In the genomic region with DNA sequence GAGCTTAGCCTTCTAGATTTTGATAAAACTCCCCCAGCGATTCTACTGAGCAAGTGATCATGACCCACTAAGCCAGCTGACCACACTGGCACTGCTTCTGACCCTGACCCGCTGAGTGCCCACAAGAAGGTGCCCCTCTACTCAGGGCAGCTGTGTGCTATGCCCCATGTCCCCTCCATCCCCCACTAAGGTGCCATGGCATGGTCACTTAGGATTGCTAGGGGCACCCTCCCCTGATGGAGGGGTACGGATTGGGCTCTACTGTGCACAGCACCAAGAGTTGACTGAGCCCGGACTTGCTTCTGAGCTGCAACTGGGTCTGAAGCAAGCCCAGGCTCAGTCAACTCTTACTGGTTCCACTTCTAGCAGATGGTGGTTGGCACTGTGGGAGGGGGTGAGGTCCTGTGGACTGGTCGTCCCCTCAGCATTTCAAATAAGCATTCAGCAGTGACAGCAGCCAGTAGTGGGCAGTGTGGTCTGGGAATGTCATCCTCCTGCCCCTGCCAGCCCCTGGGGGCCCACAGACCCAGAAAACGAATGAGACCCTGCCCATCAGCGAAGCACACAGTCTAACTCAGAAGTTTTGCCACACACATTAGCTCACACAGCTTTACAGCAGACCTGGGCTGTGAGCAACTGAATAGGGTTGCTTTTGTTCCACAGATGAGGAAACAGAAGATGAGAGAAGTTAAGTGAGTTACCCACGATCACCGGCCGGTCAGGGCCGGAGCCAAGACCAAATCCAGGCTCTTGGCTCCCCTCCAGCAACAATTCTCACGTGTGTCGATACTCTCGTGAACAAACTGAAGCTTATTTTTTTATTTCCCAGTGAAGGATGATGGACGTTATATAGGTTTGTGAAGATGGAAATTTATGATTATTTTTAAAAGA, we compare ENCODE assay signal across 10 cellular contexts. TPM values are rescaled to one million over a fixed set of nuclear protein-coding genes. Genes with fewer than 3 reads are reported as not detected.
DNase-seq lines count a peak whose midpoint lies in the region; ATAC-seq, FAIRE-seq and TF ChIP-seq lines count a peak whose summit lies in the region.
"Had no signal": no experiment of that assay in that cellular context is flagged by ENCODE, and none has a peak within 500 bp of the region (broad histone marks: within the 10 kb centered on the region; RNA-seq: fewer than 3 reads in every experiment).

No MANE protein-coding gene starts in this region.

- no peaks in the 10 kb centered on the region for H3K36me3 Mint-ChIP-seq in GM23338 (ENCODE audit: low read depth)

- no peak overlapping the region for H3K4me2 ChIP-seq in GM23338
- no peak overlapping the region for H3K4me2 ChIP-seq in keratinocyte (ENCODE audit: control insufficient read depth, extremely low read depth, insufficient read depth, low read depth, low read length)

- H2AFZ ChIP-seq in GM23338: no peak overlapping the region
- H2AFZ ChIP-seq in keratinocyte (ENCODE audit: control insufficient read depth, low read length): no peak overlapping the region

- H3K4me1 ChIP-seq in GM23338 (ENCODE audit: insufficient read depth) (peaks cover 8% of the 10 kb centered on the region), keratinocyte (ENCODE audit: control insufficient read depth, extremely low read depth, insufficient read depth, low read length) (peaks cover 9% of the 10 kb centered on the region), spleen (peaks cover 0 to 50% (median 21%) of the 10 kb centered on the region in 6 donors)

- intact Hi-C loops in spleen (cut with DNase I; ENCODE audit: low total_unique reads): no loop called here

- H3K27me3 ChIP-seq in GM23338 (ENCODE audit: insufficient read depth): no peaks in the 10 kb centered on the region
- H3K27me3 ChIP-seq in keratinocyte (ENCODE audit: control insufficient read depth, extremely low read depth, insufficient read depth, low read length): no peaks in the 10 kb centered on the region
- H3K27me3 ChIP-seq in spleen (replicated peaks in 1 of 7): no peaks in the 10 kb centered on the region

- 71 to 82% (median 75%) methylated on average over 12 to 15 of the region's 15 CpGs for WGBS in spleen, 5 donors

- no peaks in the 10 kb centered on the region for H3K9me3 Mint-ChIP-seq in GM23338

- H3K27ac ChIP-seq in GM23338 (ENCODE audit: low read depth): no peak overlapping the region
- H3K27ac ChIP-seq in VCaP: peak overlapping the region; percentile 9; the same call in 1 of the 2 replicates
- no peak overlapping the region for H3K27ac ChIP-seq in keratinocyte (ENCODE audit: control insufficient read depth, insufficient read depth, low read length)
- no peak overlapping the region for H3K27ac ChIP-seq in spleen

- no peaks in the 10 kb centered on the region for H3K79me2 ChIP-seq in GM23338 (replicated peaks; ENCODE audit: insufficient read depth)
- H3K79me2 ChIP-seq in keratinocyte (ENCODE audit: control insufficient read depth, insufficient read depth, low read length): no peaks in the 10 kb centered on the region

- FAIRE-seq in keratinocyte (lab: Jason Lieb, UNC): no peak
- FAIRE-seq: bronchial epithelial cell had no signal

- H3K9me2 ChIP-seq in GM23338 (ENCODE audit: insufficient read depth): no peaks in the 10 kb centered on the region

- H3K9ac ChIP-seq in keratinocyte (ENCODE audit: control insufficient read depth, extremely low read depth, insufficient read depth, low read length): no peak overlapping the region

- DNase-seq in GM23338 (ENCODE audit: low spot score): no peak
- DNase-seq in keratinocyte (ENCODE audit: low read depth, low spot score): no peak
- peak; percentile 51 for DNase-seq in spleen
- DNase-seq in EL: no peak
- no peak for DNase-seq in NCI-H1105 treated with DMSO at 0.1 percent for 48 hours (lab: John Stamatoyannopoulos, UW)
- DNase-seq: activated CD4-positive, alpha-beta T cell treated with anti-CD3 and anti-CD28 coated beads, Interleukin-2, amount 50 U/mL, for 48 hours; activated effector memory CD4-positive, alpha-beta T cell treated with Interleukin-2 at 50 U/mL for 16 hours had no signal

- H3F3A ChIP-seq in GM23338 (replicated peaks; ENCODE audit: low read depth): no peaks in the 10 kb centered on the region

- H3K4me3 Mint-ChIP-seq in GM23338: no peak overlapping the region

- H3K9me3 ChIP-seq in keratinocyte (ENCODE audit: control insufficient read depth, low read depth, low read length): no peaks in the 10 kb centered on the region
- H3K9me3 ChIP-seq in spleen: no peaks in the 10 kb centered on the region

- peaks cover 31% of the 10 kb centered on the region for H3K4me1 Mint-ChIP-seq in GM23338

- dilution Hi-C loops in keratinocyte (cut with MboI; ENCODE audit: extremely low pct_ligation_motif_present, low sequenced_read_pairs): no loop called here

- H3K36me3 ChIP-seq in GM23338 (ENCODE audit: insufficient read depth) (no peaks in the 10 kb centered on the region), keratinocyte (ENCODE audit: control insufficient read depth in 2 of 2, extremely low read depth in 1 of 2, insufficient read depth in 2 of 2, low read length in 2 of 2) (no peaks in the 10 kb centered on the region), spleen (peaks cover 0 to 18% (median 0%) of the 10 kb centered on the region in 6 donors)

- peaks cover 8% of the 10 kb centered on the region for H3K27me3 Mint-ChIP-seq in GM23338 (ENCODE audit: insufficient read depth, low read depth, poor library complexity)

- no peak overlapping the region for H3K27ac Mint-ChIP-seq in GM23338

- no peak for TF ChIP-seq POLR2A in spleen (IDR thresholded peaks at IDR 0.05)

- H4K20me1 ChIP-seq in GM23338 (replicated peaks; ENCODE audit: insufficient read depth): no peaks in the 10 kb centered on the region
- H4K20me1 ChIP-seq in keratinocyte (ENCODE audit: control insufficient read depth, extremely low read depth, insufficient read depth, low read length): no peaks in the 10 kb centered on the region

- TF ChIP-seq CTCF in GM23338 (conservative IDR thresholded peaks at IDR 0.05; ENCODE audit: low read depth in 2 of 2): peak; percentile 47 to 68
- TF ChIP-seq CTCF in VCaP (conservative IDR thresholded peaks at IDR 0.05): no peak
- TF ChIP-seq CTCF in keratinocyte (optimal IDR thresholded peaks at IDR 0.05 in 1 of 3, IDR thresholded peaks at IDR 0.05 in 1 of 3, conservative IDR thresholded peaks at IDR 0.05 in 1 of 3; ENCODE audit: extremely low read depth in 1 of 3, insufficient read depth in 2 of 3, low read length in 3 of 3): peak in 2 of 3 experiments; percentile 2 to 33
- no peak for TF ChIP-seq CTCF in spleen (IDR thresholded peaks at IDR 0.05 in 8 of 11, conservative IDR thresholded peaks at IDR 0.05 in 3 of 11)

- H3K4me3 ChIP-seq in GM23338 (no peak overlapping the region), keratinocyte (ENCODE audit: control insufficient read depth in 2 of 3, extremely low read depth in 1 of 3, insufficient read depth in 2 of 3, low read depth in 1 of 3, low read length in 3 of 3) (no peak overlapping the region), spleen (no peak overlapping the region)

- H3K9me1 ChIP-seq in keratinocyte (ENCODE audit: control insufficient read depth, extremely low read depth, insufficient read depth, low read length): no peaks in the 10 kb centered on the region

- ATAC-seq in GM23338 (peak; percentile 35), HG02884 (IDR thresholded peaks at IDR 0.05; ENCODE audit: unreplicated experiment) (no peak)

TF ChIP-seq in GM23338, 12 proteins besides CTCF, POLR2A, EP300 and RAD21:
- no peak for TF ChIP-seq JUNB (IDR thresholded peaks at IDR 0.05; ENCODE audit: unreplicated experiment)
- TF ChIP-seq EZH2phosphoT487 (IDR thresholded peaks at IDR 0.05; ENCODE audit: unreplicated experiment): no peak
- TF ChIP-seq STAT1 (IDR thresholded peaks at IDR 0.05; ENCODE audit: unreplicated experiment): no peak
- TF ChIP-seq, protein P1, sequence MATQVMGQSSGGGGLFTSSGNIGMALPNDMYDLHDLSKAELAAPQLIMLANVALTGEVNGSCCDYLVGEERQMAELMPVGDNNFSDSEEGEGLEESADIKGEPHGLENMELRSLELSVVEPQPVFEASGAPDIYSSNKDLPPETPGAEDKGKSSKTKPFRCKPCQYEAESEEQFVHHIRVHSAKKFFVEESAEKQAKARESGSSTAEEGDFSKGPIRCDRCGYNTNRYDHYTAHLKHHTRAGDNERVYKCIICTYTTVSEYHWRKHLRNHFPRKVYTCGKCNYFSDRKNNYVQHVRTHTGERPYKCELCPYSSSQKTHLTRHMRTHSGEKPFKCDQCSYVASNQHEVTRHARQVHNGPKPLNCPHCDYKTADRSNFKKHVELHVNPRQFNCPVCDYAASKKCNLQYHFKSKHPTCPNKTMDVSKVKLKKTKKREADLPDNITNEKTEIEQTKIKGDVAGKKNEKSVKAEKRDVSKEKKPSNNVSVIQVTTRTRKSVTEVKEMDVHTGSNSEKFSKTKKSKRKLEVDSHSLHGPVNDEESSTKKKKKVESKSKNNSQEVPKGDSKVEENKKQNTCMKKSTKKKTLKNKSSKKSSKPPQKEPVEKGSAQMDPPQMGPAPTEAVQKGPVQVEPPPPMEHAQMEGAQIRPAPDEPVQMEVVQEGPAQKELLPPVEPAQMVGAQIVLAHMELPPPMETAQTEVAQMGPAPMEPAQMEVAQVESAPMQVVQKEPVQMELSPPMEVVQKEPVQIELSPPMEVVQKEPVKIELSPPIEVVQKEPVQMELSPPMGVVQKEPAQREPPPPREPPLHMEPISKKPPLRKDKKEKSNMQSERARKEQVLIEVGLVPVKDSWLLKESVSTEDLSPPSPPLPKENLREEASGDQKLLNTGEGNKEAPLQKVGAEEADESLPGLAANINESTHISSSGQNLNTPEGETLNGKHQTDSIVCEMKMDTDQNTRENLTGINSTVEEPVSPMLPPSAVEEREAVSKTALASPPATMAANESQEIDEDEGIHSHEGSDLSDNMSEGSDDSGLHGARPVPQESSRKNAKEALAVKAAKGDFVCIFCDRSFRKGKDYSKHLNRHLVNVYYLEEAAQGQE (IDR thresholded peaks at IDR 0.05; ENCODE audit: unreplicated experiment): no peak

RNA-seq across cellular contexts. Expression of a gene that starts 52.1 kb away (rescaled TPM):
- total RNA-seq in GM23338 (2014; rRNA removed; shearing (Covaris generic)): 2.3 and 4.3 TPM in 2 replicates
- polyA plus RNA-seq in GM23338 (2016; fragmentation: Nextera tagmentation; extraction: Ambion mirVana) (0.60 and 0.61 TPM in 2 replicates), keratinocyte (20.4 to 32.7 TPM (median 24.1 TPM) in 3 replicates), spleen (10 to 100 TPM in 1 of 3 donors, 1 to 10 TPM in 2; 3.2 to 14.8 (median 4.7) TPM)
- polyA plus RNA-seq in keratinocyte (2011; ENCODE audit: low read depth): 34.5 TPM
- 20.3 and 23.5 TPM in 2 replicates for polyA plus RNA-seq in keratinocyte (2011; cell fraction: cytosol; rRNA removed)
- 65.4 and 67.8 TPM in 2 replicates for polyA plus RNA-seq in keratinocyte (2011; cell fraction: nucleus; rRNA removed)
- polyA plus RNA-seq in keratinocyte (2012; ENCODE audit: low replicate concordance): 24.4 and 59.1 TPM in 2 replicates
- 40.4 to 67.6 TPM (median 60.8 TPM) in 3 replicates for polyA minus RNA-seq in keratinocyte
- polyA minus RNA-seq in keratinocyte (2011; cell fraction: cytosol; rRNA and poly(A)+ RNA removed): 47.8 TPM
- polyA minus RNA-seq in keratinocyte (2011; cell fraction: nucleus; rRNA and poly(A)+ RNA removed): 63.4 and 86.1 TPM in 2 replicates
- total RNA-seq in spleen: 100 to 1,000 TPM in 3 of 7 donors, 10 to 100 TPM in 4; 53.0 to 134 (median 97.1) TPM

Comparison
In these comparisons a context has a peak if more than half of its experiments do, and no peak if none do; other contexts are left out.
1. CTCF ChIP-seq: peak in GM23338 (2 of 2) and keratinocyte (2 of 3); none in VCaP (single experiment) and spleen (0 of 11).